ENCODE assay signal across 8 cellular contexts in the genomic region with DNA sequence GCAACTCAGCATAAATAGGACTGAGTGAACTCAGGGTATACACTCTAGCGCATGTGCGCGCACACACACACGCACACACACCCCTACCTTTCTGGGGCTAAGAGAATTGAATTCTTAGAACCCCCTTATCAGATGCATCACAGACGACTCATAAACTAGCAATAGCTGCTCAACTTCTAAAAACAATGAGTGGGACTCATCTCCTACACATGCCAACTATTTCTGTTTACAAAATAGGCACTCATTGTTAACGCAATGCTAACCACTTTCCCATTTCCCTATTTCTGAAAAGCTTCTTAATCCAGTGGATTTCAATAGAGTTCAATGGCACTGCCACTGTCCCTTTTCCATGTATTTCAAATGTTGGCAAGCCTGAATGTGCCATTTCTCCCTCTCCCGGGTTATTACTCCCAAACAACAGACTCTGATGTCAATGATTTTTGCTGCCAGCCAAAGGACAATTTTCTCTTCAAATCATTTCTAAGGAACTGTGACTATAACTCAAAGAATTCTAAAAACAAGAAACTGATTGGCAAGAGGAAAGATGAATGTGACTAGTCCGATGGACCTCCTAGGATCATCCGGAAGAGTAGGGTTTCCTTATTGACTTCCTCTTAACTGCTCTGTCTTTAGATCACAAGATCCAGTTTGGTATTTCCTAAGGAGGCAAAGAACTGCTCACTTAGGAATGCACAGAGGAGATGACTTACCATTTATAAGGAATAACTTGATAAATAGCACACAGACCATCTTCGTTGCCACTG. TPM values are rescaled to one million over a fixed set of nuclear protein-coding genes. Genes with fewer than 3 reads are reported as not detected.
DNase-seq lines count a peak whose midpoint lies in the region; FAIRE-seq and TF ChIP-seq lines count a peak whose summit lies in the region.

No MANE protein-coding gene starts in this region.

- intact Hi-C loops in activated T-helper 2 cell treated with anti-CD3 and anti-CD28 coated beads, Interferon-gamma antibody, Interleukin-2, Interleukin-4, amounts not matched to agents 10 μg/mL and 5 μg/mL and 100 μg/mL, durations not matched to agents 14 hours and 24 hours and 36 hours (cut with micrococcal nuclease): loop anchor here (1.0 to 10.0 kb wide), 12 partner anchors 11 to 1537 kb away; partner anchors contain the start of genes ARID2, RAPGEF3, RPAP3 and SCAF11
- intact Hi-C loops in testis (cut with DNase I; ENCODE audit: low total_unique reads): no loop called here

- FAIRE-seq in D721Med (lab: Jason Lieb, UNC): no peak

- 78 to 86% methylated on average over 10 of the region's 10 CpGs for WGBS in testis, 2 donors

- no peak for TF ChIP-seq CTCF in D721Med (IDR thresholded peaks at IDR 0.05; ENCODE audit: insufficient read depth, missing control alignments)
- no peak for TF ChIP-seq CTCF in testis (IDR thresholded peaks at IDR 0.05)

- peak overlapping the region; percentile 67 for H3K4me3 Mint-ChIP-seq in activated T-helper 2 cell treated with anti-CD3 and anti-CD28 coated beads, Interferon-gamma antibody, Interleukin-2, Interleukin-4, amounts not matched to agents 10 μg/mL and 5 μg/mL and 100 μg/mL, durations not matched to agents 14 hours and 24 hours and 36 hours (ENCODE audit: low read depth)

- peaks cover 70% of the 10 kb centered on the region for H3K36me3 Mint-ChIP-seq in activated T-helper 2 cell treated with anti-CD3 and anti-CD28 coated beads, Interferon-gamma antibody, Interleukin-2, Interleukin-4, amounts not matched to agents 10 μg/mL and 5 μg/mL and 100 μg/mL, durations not matched to agents 14 hours and 24 hours and 36 hours (ENCODE audit: low read depth)

- peak overlapping the region; percentile 99 for H3K27ac Mint-ChIP-seq in activated T-helper 2 cell treated with anti-CD3 and anti-CD28 coated beads, Interferon-gamma antibody, Interleukin-2, Interleukin-4, amounts not matched to agents 10 μg/mL and 5 μg/mL and 100 μg/mL, durations not matched to agents 14 hours and 24 hours and 36 hours

- DNase-seq in CD1c-positive myeloid dendritic cell (ENCODE audit: extremely low spot score): peak; percentile 92
- peak; percentile 33 for DNase-seq in OCI-M1 (lab: John Stamatoyannopoulos, UW)
- DNase-seq in activated T-helper 2 cell treated with anti-CD3 and anti-CD28 coated beads, Interferon-gamma antibody, Interleukin-2, Interleukin-4, amounts not matched to agents 10 μg/mL and 5 μg/mL and 100 μg/mL, durations not matched to agents 14 hours and 24 hours and 36 hours (ENCODE audit: low spot score): peak; percentile 83
- peak; percentile 8 for DNase-seq in glomerular visceral epithelial cell (ENCODE audit: extremely low spot score)
- peak; percentile 39 for DNase-seq in stimulated activated CD8-positive, alpha-beta memory T cell treated with anti-CD3 and anti-CD28 coated beads, Interleukin-12 subunit alpha, Interleukin-12 subunit beta, amount 100 ng/mL, for 24 hours (ENCODE audit: extremely low read depth)
- no peak for DNase-seq in D721Med (ENCODE audit: insufficient read length, low spot score)
- no peak for DNase-seq in HEK293T (ENCODE audit: extremely low spot score)
- no peak for DNase-seq in testis

- no peak overlapping the region for H3K4me3 ChIP-seq in testis

- POLR2A ChIA-PET in HEK293T (lab: Yijun Ruan, JAX): no interaction called here

- no peaks in the 10 kb centered on the region for H3K9me3 Mint-ChIP-seq in activated T-helper 2 cell treated with anti-CD3 and anti-CD28 coated beads, Interferon-gamma antibody, Interleukin-2, Interleukin-4, amounts not matched to agents 10 μg/mL and 5 μg/mL and 100 μg/mL, durations not matched to agents 14 hours and 24 hours and 36 hours

- no peak for TF ChIP-seq POLR2A in testis (IDR thresholded peaks at IDR 0.05)

- H3K36me3 ChIP-seq in testis (ENCODE audit: low read depth, missing control alignments): no peaks in the 10 kb centered on the region

- H3K27me3 Mint-ChIP-seq in activated T-helper 2 cell treated with anti-CD3 and anti-CD28 coated beads, Interferon-gamma antibody, Interleukin-2, Interleukin-4, amounts not matched to agents 10 μg/mL and 5 μg/mL and 100 μg/mL, durations not matched to agents 14 hours and 24 hours and 36 hours (ENCODE audit: low read depth): no peaks in the 10 kb centered on the region

- no peaks in the 10 kb centered on the region for H3K9me3 ChIP-seq in testis

- no peak overlapping the region for H3K27ac ChIP-seq in testis

- no peaks in the 10 kb centered on the region for H3K27me3 ChIP-seq in testis

- CTCF ChIA-PET in HEK293T (lab: Yijun Ruan, JAX): no interaction called here

- peaks cover 91% of the 10 kb centered on the region for H3K4me1 Mint-ChIP-seq in activated T-helper 2 cell treated with anti-CD3 and anti-CD28 coated beads, Interferon-gamma antibody, Interleukin-2, Interleukin-4, amounts not matched to agents 10 μg/mL and 5 μg/mL and 100 μg/mL, durations not matched to agents 14 hours and 24 hours and 36 hours (ENCODE audit: low read depth)

- H3K4me1 ChIP-seq in testis: no peaks in the 10 kb centered on the region

TF ChIP-seq in HEK293T, 16 proteins besides CTCF, POLR2A, EP300 and RAD21:
- TF ChIP-seq FOXK2 (IDR thresholded peaks at IDR 0.05): no peak
- TF ChIP-seq LEF1 (IDR thresholded peaks at IDR 0.05; ENCODE audit: borderline replicate concordance): no peak
- TF ChIP-seq PKNOX1 (IDR thresholded peaks at IDR 0.05): no peak
- TF ChIP-seq ARNT (IDR thresholded peaks at IDR 0.05): no peak
- no peak for TF ChIP-seq CTBP1 (IDR thresholded peaks at IDR 0.05; ENCODE audit: borderline replicate concordance)
- no peak for TF ChIP-seq BHLHE40 (IDR thresholded peaks at IDR 0.05; ENCODE audit: borderline replicate concordance)
- no peak for TF ChIP-seq ELF4 (IDR thresholded peaks at IDR 0.05)
- no peak for TF ChIP-seq NFRKB (IDR thresholded peaks at IDR 0.05)
- TF ChIP-seq HDGF (IDR thresholded peaks at IDR 0.05; ENCODE audit: borderline replicate concordance): no peak
- no peak for TF ChIP-seq SUZ12 (IDR thresholded peaks at IDR 0.05)
- no peak for TF ChIP-seq FOXA1 (IDR thresholded peaks at IDR 0.05)
- TF ChIP-seq FOXM1 (IDR thresholded peaks at IDR 0.05; ENCODE audit: borderline replicate concordance): no peak
TF ChIP-seq in HEK293T: peak in this region for 0.

RNA-seq across cellular contexts. Expression of gene SLC38A1, which starts 48.8 kb away (rescaled TPM):
- 152 and 154 TPM in 2 replicates for total RNA-seq in activated T-helper 2 cell treated with anti-CD3 and anti-CD28 coated beads, Interferon-gamma antibody, Interleukin-2, Interleukin-4, amounts not matched to agents 10 μg/mL and 5 μg/mL and 100 μg/mL, durations not matched to agents 14 hours and 24 hours and 36 hours
- 1 to 10 TPM; 1.6 to 8.7 TPM for total RNA-seq in testis
- 4.0 TPM for polyA plus RNA-seq in testis (ENCODE audit: insufficient read depth, low read depth, low replicate concordance)

Comparison
In these comparisons a context has a peak if more than half of its experiments do, and no peak if none do; other contexts are left out.
1. DNase-seq: peak in CD1c-positive myeloid dendritic cell (single experiment), OCI-M1 (single experiment), activated T-helper 2 cell treated with anti-CD3 and anti-CD28 coated beads, Interferon-gamma antibody, Interleukin-2, Interleukin-4, amounts not matched to agents 10 μg/mL and 5 μg/mL and 100 μg/mL, durations not matched to agents 14 hours and 24 hours and 36 hours (single experiment), glomerular visceral epithelial cell (single experiment) and stimulated activated CD8-positive, alpha-beta memory T cell treated with anti-CD3 and anti-CD28 coated beads, Interleukin-12 subunit alpha, Interleukin-12 subunit beta, amount 100 ng/mL, for 24 hours (single experiment); none in D721Med (single experiment), HEK293T (single experiment) and testis (single experiment).
2. RNA of gene SLC38A1, which starts 48.8 kb away (total RNA-seq): 152 to 154 TPM in activated T-helper 2 cell treated with anti-CD3 and anti-CD28 coated beads, Interferon-gamma antibody, Interleukin-2, Interleukin-4, amounts not matched to agents 10 μg/mL and 5 μg/mL and 100 μg/mL, durations not matched to agents 14 hours and 24 hours and 36 hours; 1.6 to 8.7 TPM in testis; every median in the first group is over 10 times any median in the second.